ENCODE assay signal across 8 cellular contexts in genomic region chr19:32691952-32692726, GRCh38. TPM values are rescaled to one million over a fixed set of nuclear protein-coding genes. Genes with fewer than 3 reads are reported as not detected.
DNase-seq lines count a peak whose midpoint lies in the region; ATAC-seq and TF ChIP-seq lines count a peak whose summit lies in the region.

No MANE protein-coding gene starts in this region.

- peak; percentile 70 for DNase-seq in NK-92 treated with Interleukin-12 subunit alpha and Interleukin-12 subunit beta, amount 100 ng/mL, for 24 hours (lab: John Stamatoyannopoulos, UW)
- DNase-seq in NK-92 (lab: John Stamatoyannopoulos, UW; ENCODE audit: unreplicated experiment) (no peak), NB4 (ENCODE audit: low read depth) (peak; percentile 80), endodermal cell (peak; percentile 85), memory B cell (ENCODE audit: low spot score in 2 of 2) (peak in 1 of 2 donors; percentile 39)
- DNase-seq in activated CD4-positive, alpha-beta memory T cell treated with anti-CD3 and anti-CD28 coated beads, Interleukin-2, amount 10 ng/mL, durations not matched to agents 7 days and 5 days = peak; percentile 60
- peak; percentile 74 for DNase-seq in stimulated activated naive B cell treated with anti-CD40 and anti-IgM and Interleukin-4, amounts not matched to agents 10 μg/mL and 1 μg/mL and 100 μg/mL, for 72 hours

- peaks cover 4% of the 10 kb centered on the region for H3K9me3 Mint-ChIP-seq in activated CD4-positive, alpha-beta memory T cell treated with anti-CD3 and anti-CD28 coated beads, Interleukin-2, amount 10 ng/mL, durations not matched to agents 7 days and 5 days
- H3K9me3 Mint-ChIP-seq in endodermal cell = peaks cover 12% of the 10 kb centered on the region
- H3K9me3 Mint-ChIP-seq in memory B cell = no peaks in the 10 kb centered on the region
- no peaks in the 10 kb centered on the region for H3K9me3 Mint-ChIP-seq in stimulated activated naive B cell treated with anti-CD40 and anti-IgM and Interleukin-4, amounts not matched to agents 10 μg/mL and 1 μg/mL and 100 μg/mL, for 72 hours

- H3K27me3 Mint-ChIP-seq in activated CD4-positive, alpha-beta memory T cell treated with anti-CD3 and anti-CD28 coated beads, Interleukin-2, amount 10 ng/mL, durations not matched to agents 7 days and 5 days = no peaks in the 10 kb centered on the region
- peaks cover 5% of the 10 kb centered on the region for H3K27me3 Mint-ChIP-seq in endodermal cell (ENCODE audit: insufficient read depth)
- H3K27me3 Mint-ChIP-seq in memory B cell = no peaks in the 10 kb centered on the region
- peaks cover 3 to 7% of the 10 kb centered on the region in 2 donors for H3K27me3 Mint-ChIP-seq in stimulated activated naive B cell treated with anti-CD40 and anti-IgM and Interleukin-4, amounts not matched to agents 10 μg/mL and 1 μg/mL and 100 μg/mL, for 72 hours

- H3K27me3 ChIP-seq in endodermal cell (ENCODE audit: control insufficient read depth, insufficient read depth, low read length, poor library complexity, severe bottlenecking) = no peaks in the 10 kb centered on the region

- H3K4me3 ChIP-seq in NB4 (ENCODE audit: low read depth, low read length) (peak overlapping the region; percentile 87), endodermal cell (ENCODE audit: low read length) (peak overlapping the region; percentile 56)

- POLR2A ChIA-PET in activated CD4-positive, alpha-beta memory T cell treated with anti-CD3 and anti-CD28 coated beads, Interleukin-2, amount 10 ng/mL, durations not matched to agents 7 days and 5 days (lab: Charles Lee) = interaction anchor here (0.9 to 1.6 kb wide), 15 partner anchors 8 to 682 kb away, joined by 3 to 34 read pairs (median 6); partner anchors contain the start of genes ANKRD27, CEP89, DPY19L3 and FAAP24

- ATAC-seq in HG02571 (IDR thresholded peaks at IDR 0.05; ENCODE audit: unreplicated experiment) (peak; percentile 58), memory B cell (ENCODE audit: low read depth) (peak; percentile 68)
- peak; percentile 85 to 88 for ATAC-seq in stimulated activated naive B cell treated with anti-CD40 and anti-IgM and Interleukin-4, amounts not matched to agents 10 μg/mL and 1 μg/mL and 100 μg/mL, for 72 hours (replicated peaks)

- CTCF ChIA-PET in activated CD4-positive, alpha-beta memory T cell treated with anti-CD3 and anti-CD28 coated beads, Interleukin-2, amount 10 ng/mL, durations not matched to agents 7 days and 5 days (lab: Charles Lee) = interaction anchor here (0.6 to 2.1 kb wide), 6 partner anchors 16 to 485 kb away, joined by 3 to 7 read pairs (median 4); partner anchors contain the start of gene FAAP24

- H3K27ac Mint-ChIP-seq in activated CD4-positive, alpha-beta memory T cell treated with anti-CD3 and anti-CD28 coated beads, Interleukin-2, amount 10 ng/mL, durations not matched to agents 7 days and 5 days = peak overlapping the region; percentile 85
- H3K27ac Mint-ChIP-seq in endodermal cell (no peak overlapping the region), memory B cell (peak overlapping the region; percentile 39)
- H3K27ac Mint-ChIP-seq in stimulated activated naive B cell treated with anti-CD40 and anti-IgM and Interleukin-4, amounts not matched to agents 10 μg/mL and 1 μg/mL and 100 μg/mL, for 72 hours = peak overlapping the region; percentile 96

- no peaks in the 10 kb centered on the region for H3K36me3 ChIP-seq in endodermal cell (ENCODE audit: control insufficient read depth, insufficient read depth, low read length)

- H3K4me1 Mint-ChIP-seq in activated CD4-positive, alpha-beta memory T cell treated with anti-CD3 and anti-CD28 coated beads, Interleukin-2, amount 10 ng/mL, durations not matched to agents 7 days and 5 days = peaks cover 53% of the 10 kb centered on the region
- peaks cover 24% of the 10 kb centered on the region for H3K4me1 Mint-ChIP-seq in endodermal cell
- H3K4me1 Mint-ChIP-seq in memory B cell = peaks cover 35% of the 10 kb centered on the region
- H3K4me1 Mint-ChIP-seq in stimulated activated naive B cell treated with anti-CD40 and anti-IgM and Interleukin-4, amounts not matched to agents 10 μg/mL and 1 μg/mL and 100 μg/mL, for 72 hours = peaks cover 24 to 47% of the 10 kb centered on the region in 2 donors

- H3K9me3 ChIP-seq in endodermal cell (ENCODE audit: control insufficient read depth, low read length) = peaks cover 14% of the 10 kb centered on the region

- no peak overlapping the region for H3K9ac ChIP-seq in endodermal cell (ENCODE audit: extremely low read depth, low read length, poor library complexity, severe bottlenecking)

- WGBS in endodermal cell (ENCODE audit: insufficient coverage in 1 of 2, insufficient read length in 1 of 2), 2 experiments = 42 to 76% methylated on average over 10 to 93 of the region's 93 CpGs

- TF ChIP-seq CTCF in NB4 (IDR thresholded peaks at IDR 0.05; ENCODE audit: low read depth, low read length) (no peak), endodermal cell (conservative IDR thresholded peaks at IDR 0.05) (no peak)

- no peak overlapping the region for H3K27ac ChIP-seq in endodermal cell (ENCODE audit: low read depth, low read length)

- H3K36me3 Mint-ChIP-seq in activated CD4-positive, alpha-beta memory T cell treated with anti-CD3 and anti-CD28 coated beads, Interleukin-2, amount 10 ng/mL, durations not matched to agents 7 days and 5 days (ENCODE audit: low read depth) = peaks cover 44% of the 10 kb centered on the region
- H3K36me3 Mint-ChIP-seq in endodermal cell (ENCODE audit: low read depth) = peaks cover 14% of the 10 kb centered on the region
- no peaks in the 10 kb centered on the region for H3K36me3 Mint-ChIP-seq in memory B cell
- peaks cover 27 to 36% of the 10 kb centered on the region in 2 donors for H3K36me3 Mint-ChIP-seq in stimulated activated naive B cell treated with anti-CD40 and anti-IgM and Interleukin-4, amounts not matched to agents 10 μg/mL and 1 μg/mL and 100 μg/mL, for 72 hours

- H3K4me3 Mint-ChIP-seq in activated CD4-positive, alpha-beta memory T cell treated with anti-CD3 and anti-CD28 coated beads, Interleukin-2, amount 10 ng/mL, durations not matched to agents 7 days and 5 days = peak overlapping the region; percentile 89
- H3K4me3 Mint-ChIP-seq in endodermal cell (peak overlapping the region; percentile 52), memory B cell (peak overlapping the region; percentile 95)
- peak overlapping the region; percentile 91 to 94 for H3K4me3 Mint-ChIP-seq in stimulated activated naive B cell treated with anti-CD40 and anti-IgM and Interleukin-4, amounts not matched to agents 10 μg/mL and 1 μg/mL and 100 μg/mL, for 72 hours

- peak; percentile 34 for TF ChIP-seq POLR2A in NB4 (IDR thresholded peaks at IDR 0.05; ENCODE audit: extremely low read depth, insufficient read length)

- H3K4me1 ChIP-seq in endodermal cell (ENCODE audit: control insufficient read depth, insufficient read depth, low read length) = no peaks in the 10 kb centered on the region

RNA-seq across cellular contexts. Expression of gene NUDT19, which starts 0.5 kb away (rescaled TPM):
- 10 to 100 TPM; 15.0 to 15.1 TPM for total RNA-seq in activated CD4-positive, alpha-beta memory T cell treated with anti-CD3 and anti-CD28 coated beads, Interleukin-2, amount 10 ng/mL, durations not matched to agents 7 days and 5 days
- 1 to 10 TPM; 5.8 to 6.8 TPM for total RNA-seq in endodermal cell
- polyA plus RNA-seq in endodermal cell (2013, experiment 1 of 2) = 4.3 TPM
- polyA plus RNA-seq in endodermal cell (2013, experiment 2 of 2) = 5.0 TPM

RNA-seq across cellular contexts. Expression of gene RGS9BP, which starts 16.5 kb away (rescaled TPM):
- under 1 TPM; 0.40 to 0.43 TPM for total RNA-seq in activated CD4-positive, alpha-beta memory T cell treated with anti-CD3 and anti-CD28 coated beads, Interleukin-2, amount 10 ng/mL, durations not matched to agents 7 days and 5 days
- total RNA-seq in endodermal cell = not detected
- 0.11 TPM for polyA plus RNA-seq in endodermal cell (2013, experiment 1 of 2)
- 0.08 TPM for polyA plus RNA-seq in endodermal cell (2013, experiment 2 of 2)

RNA-seq across cellular contexts. Expression of gene ANKRD27, which starts 17.2 kb away (rescaled TPM):
- total RNA-seq in activated CD4-positive, alpha-beta memory T cell treated with anti-CD3 and anti-CD28 coated beads, Interleukin-2, amount 10 ng/mL, durations not matched to agents 7 days and 5 days = 10 to 100 TPM; 40.4 to 40.6 TPM
- total RNA-seq in endodermal cell = 10 to 100 TPM; 35.1 to 35.9 TPM
- polyA plus RNA-seq in endodermal cell (2013, experiment 1 of 2) = 22.0 TPM
- polyA plus RNA-seq in endodermal cell (2013, experiment 2 of 2) = 20.3 TPM

RNA-seq across cellular contexts. Expression of gene TDRD12, which starts 27.4 kb away (rescaled TPM):
- under 1 TPM in 1 of 2 experiments, not detected in 1; 0.45 TPM for total RNA-seq in activated CD4-positive, alpha-beta memory T cell treated with anti-CD3 and anti-CD28 coated beads, Interleukin-2, amount 10 ng/mL, durations not matched to agents 7 days and 5 days
- under 1 TPM; 0.20 to 0.84 TPM for total RNA-seq in endodermal cell
- polyA plus RNA-seq in endodermal cell (2013, experiment 1 of 2) = 0.18 TPM
- 0.79 TPM for polyA plus RNA-seq in endodermal cell (2013, experiment 2 of 2)
